ENCODE assay signal across 16 cellular contexts in the genomic region with DNA sequence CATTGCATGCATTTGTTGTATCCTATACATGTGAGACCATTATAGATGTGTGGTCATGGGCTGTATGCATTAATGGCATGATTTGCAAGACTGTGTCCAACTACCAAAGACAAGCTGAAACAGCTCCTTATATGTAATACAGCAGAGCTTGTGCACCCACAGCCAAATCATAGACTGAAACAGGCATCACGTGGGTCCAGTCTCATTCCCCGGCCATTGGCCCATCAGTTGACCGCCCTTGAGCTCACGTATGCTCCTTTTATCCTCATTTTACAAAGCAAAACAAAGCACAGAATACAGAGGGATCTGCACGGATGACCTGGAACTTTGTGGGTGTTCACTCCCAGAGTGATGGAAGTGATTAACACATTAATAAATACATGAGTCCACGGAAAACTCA.
A peak's percentile ranks its signal among the peaks of the same experiment; 100 is the strongest.
DNase-seq lines count a peak whose midpoint lies in the region; ATAC-seq and TF ChIP-seq lines count a peak whose summit lies in the region.
"Had no signal": no experiment of that assay in that cellular context is flagged by ENCODE, and none has a peak within 500 bp of the region (broad histone marks: within the 10 kb centered on the region; RNA-seq: fewer than 3 reads in every experiment).

No MANE protein-coding gene starts in this region.

- H3K4me3 Mint-ChIP-seq in nephron progenitor cell = no peak overlapping the region
- H3K4me3 Mint-ChIP-seq: CD14-positive monocyte, GM23338, H9 had no signal

- no peaks in the 10 kb centered on the region for H3K36me3 Mint-ChIP-seq in nephron progenitor cell (ENCODE audit: low read depth)
- H3K36me3 Mint-ChIP-seq: CD14-positive monocyte; CD8-positive, alpha-beta memory T cell had no signal

- peaks cover 2% of the 10 kb centered on the region for H3K27me3 Mint-ChIP-seq in nephron progenitor cell (ENCODE audit: low read depth, poor library complexity)

- no peaks in the 10 kb centered on the region for H3K9me3 Mint-ChIP-seq in nephron progenitor cell
- H3K9me3 Mint-ChIP-seq: CD14-positive monocyte; CD8-positive, alpha-beta memory T cell; GM23338; H9 had no signal

- H3K9ac ChIP-seq in stomach smooth muscle (ENCODE audit: low read length in 2 of 2) = no peak overlapping the region

- ATAC-seq in heart right ventricle (no peak), upper lobe of right lung (no peak)
- ATAC-seq: GM23338 had no signal

- peaks cover 100% of the 10 kb centered on the region for H3K4me1 Mint-ChIP-seq in nephron progenitor cell

- TF ChIP-seq POLR2A in esophagus muscularis mucosa (IDR thresholded peaks at IDR 0.05; ENCODE audit: low read depth) = no peak

- peak overlapping the region; percentile 80 to 87 (median 83) for H3K27ac ChIP-seq in esophagus muscularis mucosa (replicated peaks in 1 of 4)
- H3K27ac ChIP-seq in stomach smooth muscle (ENCODE audit: low read length) = peak overlapping the region; percentile 84
- no peak overlapping the region for H3K27ac ChIP-seq in caudate nucleus (ENCODE audit: low read depth, low read length)
- no peak overlapping the region for H3K27ac ChIP-seq in heart right ventricle
- H3K27ac ChIP-seq in upper lobe of right lung = no peak overlapping the region

- peak overlapping the region; percentile 73 for H3K27ac Mint-ChIP-seq in nephron progenitor cell
- H3K27ac Mint-ChIP-seq: CD14-positive monocyte; CD8-positive, alpha-beta memory T cell; GM23338 had no signal

- no peaks in the 10 kb centered on the region for H3K9me3 ChIP-seq in esophagus muscularis mucosa
- no peaks in the 10 kb centered on the region for H3K9me3 ChIP-seq in stomach smooth muscle (ENCODE audit: control insufficient read depth in 2 of 2, low read length in 2 of 2)
- H3K9me3 ChIP-seq in heart right ventricle = no peaks in the 10 kb centered on the region
- no peaks in the 10 kb centered on the region for H3K9me3 ChIP-seq in upper lobe of right lung
- H3K9me3 ChIP-seq: Caco-2 had no signal

- H3K4me3 ChIP-seq in H7 (ENCODE audit: insufficient read depth, low read depth, low read length) = no peak overlapping the region
- H3K4me3 ChIP-seq in esophagus muscularis mucosa = no peak overlapping the region
- H3K4me3 ChIP-seq in stomach smooth muscle (ENCODE audit: low read length in 2 of 2) = no peak overlapping the region
- H3K4me3 ChIP-seq in heart right ventricle = no peak overlapping the region
- no peak overlapping the region for H3K4me3 ChIP-seq in upper lobe of right lung
- H3K4me3 ChIP-seq: GM23338 had no signal

- WGBS in esophagus muscularis mucosa = 62% methylated on average over 6 of the region's 6 CpGs
- WGBS in heart right ventricle, 2 donors = 89 to 95% methylated on average over 6 of the region's 6 CpGs

- TF ChIP-seq CTCF in esophagus muscularis mucosa (IDR thresholded peaks at IDR 0.05) (no peak), nephron progenitor cell (IDR thresholded peaks at IDR 0.05) (no peak), heart right ventricle (IDR thresholded peaks at IDR 0.05) (no peak), upper lobe of right lung (IDR thresholded peaks at IDR 0.05) (no peak)

- H3K27me3 ChIP-seq in H7 (ENCODE audit: control insufficient read depth, insufficient read depth, low read length) (no peaks in the 10 kb centered on the region), esophagus muscularis mucosa (no peaks in the 10 kb centered on the region), stomach smooth muscle (ENCODE audit: control insufficient read depth in 1 of 2, insufficient read depth in 2 of 2, low read length in 2 of 2) (no peaks in the 10 kb centered on the region), heart right ventricle (peaks cover 0 to 16% (median 0%) of the 10 kb centered on the region in 7 donors), upper lobe of right lung (peaks cover 7% of the 10 kb centered on the region)

- peaks cover 13 to 95% (median 93%) of the 10 kb centered on the region in 4 donors for H3K4me1 ChIP-seq in esophagus muscularis mucosa
- H3K4me1 ChIP-seq in stomach smooth muscle (ENCODE audit: control insufficient read depth, insufficient read depth, low read length) = peaks cover 85% of the 10 kb centered on the region
- H3K4me1 ChIP-seq in heart right ventricle = peaks cover 0 to 23% (median 4%) of the 10 kb centered on the region in 9 donors
- H3K4me1 ChIP-seq in upper lobe of right lung = peaks cover 16% of the 10 kb centered on the region
- H3K4me1 ChIP-seq: Caco-2 had no signal

- intact Hi-C loops in esophagus muscularis mucosa (cut with DNase I) = no loop called here
- intact Hi-C loops in heart right ventricle (cut with DNase I) = loop anchor here in 1 of 10 donors (10.0 kb wide), 1 partner anchor 104 kb away; no protein-coding TSS in a partner anchor
- intact Hi-C loops in upper lobe of right lung (cut with DNase I) = no loop called here

- DNase-seq in H7 = peak; percentile 9
- no peak for DNase-seq in esophagus muscularis mucosa (ENCODE audit: extremely low spot score)
- no peak for DNase-seq in nephron progenitor cell
- DNase-seq in caudate nucleus (lab: John Stamatoyannopoulos, UW) = no peak
- no peak for DNase-seq in heart right ventricle
- no peak for DNase-seq in upper lobe of right lung
- no peak for DNase-seq in NCI-H2171 treated with DMSO at 0.1 percent for 48 hours (lab: John Stamatoyannopoulos, UW)
- DNase-seq: ACHN; Caco-2; CD8-positive, alpha-beta memory T cell; DND-41; GDM1; H9 had no signal

- no peak for TF ChIP-seq EP300 in esophagus muscularis mucosa (IDR thresholded peaks at IDR 0.05)

- H3K36me3 ChIP-seq in H7 (replicated peaks; ENCODE audit: control insufficient read depth, insufficient read depth, low read length) (no peaks in the 10 kb centered on the region), esophagus muscularis mucosa (no peaks in the 10 kb centered on the region), stomach smooth muscle (ENCODE audit: control insufficient read depth in 2 of 2, insufficient read depth in 2 of 2, low read length in 2 of 2) (no peaks in the 10 kb centered on the region), heart right ventricle (no peaks in the 10 kb centered on the region), upper lobe of right lung (no peaks in the 10 kb centered on the region)

Comparison
In these comparisons a context has a peak if more than half of its experiments do, and no peak if none do; other contexts are left out.
1. H3K27ac ChIP-seq: peak in esophagus muscularis mucosa (4 of 4) and stomach smooth muscle (single experiment); none in caudate nucleus (single experiment), heart right ventricle (0 of 10) and upper lobe of right lung (single experiment).